Comparison of ENCODE assay signal across 8 cellular contexts in genomic region chr3:59451041-59451763, GRCh38.
DNase-seq lines count a peak whose midpoint lies in the region; ATAC-seq and TF ChIP-seq lines count a peak whose summit lies in the region.

No MANE protein-coding gene starts in this region.

- H3K4me2 ChIP-seq in mesendoderm (ENCODE audit: low read length), result no peak overlapping the region

- H3K36me3 ChIP-seq in mesendoderm (ENCODE audit: control insufficient read depth, insufficient read depth, low read length), result no peaks in the 10 kb centered on the region
- no peaks in the 10 kb centered on the region for H3K36me3 ChIP-seq in gastrocnemius medialis

- CTCF ChIA-PET in GM10248 (lab: Yijun Ruan, JAX), result interaction anchor here (1.1 kb wide), 1 partner anchor 11 kb away, joined by 3 read pairs; no protein-coding TSS in a partner anchor

- H3K27ac ChIP-seq in mesendoderm (ENCODE audit: low read depth, low read length) (no peak overlapping the region), gastrocnemius medialis (no peak overlapping the region)

- no peak overlapping the region for H2BK120ac ChIP-seq in mesendoderm (ENCODE audit: low read depth, low read length)

- no peaks in the 10 kb centered on the region for H3K79me2 ChIP-seq in mesendoderm (ENCODE audit: control insufficient read depth, insufficient read depth, low read length)

- DNase-seq in GM10248 (ENCODE audit: extremely low spot score) (peak; percentile 70), Kasumi-1 (lab: John Stamatoyannopoulos, UW) (peak; percentile 54 to 63), mesendoderm (peak; percentile 41), gastrocnemius medialis (no peak), OCI-M1 (lab: John Stamatoyannopoulos, UW) (no peak), NCI-H146 (lab: John Stamatoyannopoulos, UW) (no peak)
- peak; percentile 69 for DNase-seq in activated CD8-positive, alpha-beta memory T cell treated with anti-CD3 and anti-CD28 coated beads, Interleukin-2, amount 50 U/mL, for 48 hours

- no peak overlapping the region for H3K18ac ChIP-seq in mesendoderm (ENCODE audit: low read length)

- no peak overlapping the region for H3K56ac ChIP-seq in mesendoderm (ENCODE audit: low read length)

- POLR2A ChIA-PET in GM10248 (lab: Yijun Ruan, JAX), result no interaction called here

- no CpG with 5 or more reads among the region's 6 CpGs for WGBS in mesendoderm (ENCODE audit: extremely low coverage, insufficient coverage, low lambda C conversion rate)

- H3K4me1 ChIP-seq in mesendoderm (ENCODE audit: control insufficient read depth, low read depth, low read length), result peaks cover 3% of the 10 kb centered on the region
- no peaks in the 10 kb centered on the region for H3K4me1 ChIP-seq in gastrocnemius medialis

- no peak overlapping the region for H4K8ac ChIP-seq in mesendoderm (ENCODE audit: low read depth, low read length)

- in situ Hi-C loops in gastrocnemius medialis (cut with MboI; ENCODE audit: low sequenced_read_pairs in 4 of 4), result no loop called here

- no peak overlapping the region for H4K5ac ChIP-seq in mesendoderm (ENCODE audit: low read length)

- H3K23ac ChIP-seq in mesendoderm (ENCODE audit: low read length), result no peak overlapping the region

- intact Hi-C loops in gastrocnemius medialis (cut with DNase I; ENCODE audit: low total_unique reads), result no loop called here

- TF ChIP-seq POLR2A in gastrocnemius medialis (IDR thresholded peaks at IDR 0.05), result no peak

- ATAC-seq in GM21529 (IDR thresholded peaks at IDR 0.05; ENCODE audit: unreplicated experiment) (peak; percentile 96), gastrocnemius medialis (no peak)

- H3K9me3 ChIP-seq in gastrocnemius medialis, result no peaks in the 10 kb centered on the region

- H2BK5ac ChIP-seq in mesendoderm (ENCODE audit: low read length), result no peak overlapping the region

- H2BK15ac ChIP-seq in mesendoderm (replicated peaks; ENCODE audit: low read depth), result no peak overlapping the region

- no peak overlapping the region for H3K4ac ChIP-seq in mesendoderm (ENCODE audit: low read depth, low read length)

- no peaks in the 10 kb centered on the region for H3K79me1 ChIP-seq in mesendoderm (ENCODE audit: low read length)

- no peak overlapping the region for H2AK5ac ChIP-seq in mesendoderm (ENCODE audit: low read length)

- H3K9ac ChIP-seq in mesendoderm (ENCODE audit: low read length), result no peak overlapping the region

- no peak overlapping the region for H3K4me3 ChIP-seq in mesendoderm (ENCODE audit: low read length)
- H3K4me3 ChIP-seq in gastrocnemius medialis, result no peak overlapping the region

- TF ChIP-seq CTCF in GM10248 (IDR thresholded peaks at IDR 0.05; ENCODE audit: control extremely low read depth, extremely low read depth, low read depth, missing control alignments), result no peak
- TF ChIP-seq CTCF in gastrocnemius medialis (IDR thresholded peaks at IDR 0.05 in 4 of 5, conservative IDR thresholded peaks at IDR 0.05 in 1 of 5), result no peak

- H3K27me3 ChIP-seq in mesendoderm (ENCODE audit: insufficient read depth, low read length, poor library complexity) (no peaks in the 10 kb centered on the region), gastrocnemius medialis (no peaks in the 10 kb centered on the region)

Comparison
In these comparisons a context has a peak if more than half of its experiments do, and no peak if none do; other contexts are left out.
1. DNase-seq: peak in GM10248 (single experiment), Kasumi-1 (2 of 2), activated CD8-positive, alpha-beta memory T cell treated with anti-CD3 and anti-CD28 coated beads, Interleukin-2, amount 50 U/mL, for 48 hours (single experiment) and mesendoderm (single experiment); none in gastrocnemius medialis (0 of 2), OCI-M1 (single experiment) and NCI-H146 (single experiment).